ENCODE assay signal across 8 cellular contexts in genomic region chr5:135887447-135887864, GRCh38. TPM values are rescaled to one million over a fixed set of nuclear protein-coding genes. Genes with fewer than 3 reads are reported as not detected.
DNase-seq lines count a peak whose midpoint lies in the region; ATAC-seq and TF ChIP-seq lines count a peak whose summit lies in the region.

No MANE protein-coding gene starts in this region.

- no peaks in the 10 kb centered on the region for H3K79me2 ChIP-seq in DND-41 (ENCODE audit: insufficient read depth, low read length)

- peak overlapping the region; percentile 9 for H3K4me2 ChIP-seq in DND-41 (ENCODE audit: insufficient read depth, low read length)

- TF ChIP-seq CTCF in DND-41 (IDR thresholded peaks at IDR 0.05; ENCODE audit: borderline replicate concordance, extremely low read depth, low read length, poor library complexity, severe bottlenecking): peak; percentile 91
- TF ChIP-seq CTCF in omental fat pad (IDR thresholded peaks at IDR 0.05): peak in 1 of 3 donors; percentile 74
- TF ChIP-seq CTCF in tibial nerve (IDR thresholded peaks at IDR 0.05): peak; percentile 67 to 82 (median 74)

- H3K27me3 ChIP-seq in DND-41 (ENCODE audit: insufficient read depth, low read length, poor library complexity): peaks cover 8% of the 10 kb centered on the region
- H3K27me3 ChIP-seq in tibial nerve: peaks cover 0 to 3% of the 10 kb centered on the region in 2 donors

- H2AFZ ChIP-seq in DND-41 (ENCODE audit: low read depth, low read length): no peak overlapping the region

- DNase-seq in DND-41: peak; percentile 76
- peak in 55 of 76 experiments; percentile 2 to 72 (median 21) for DNase-seq in HUDEP-2 (lab: John Stamatoyannopoulos, UW; ENCODE audit: unreplicated experiment in 76 of 76)
- DNase-seq in OCI-M1 (lab: John Stamatoyannopoulos, UW): peak; percentile 80
- peak; percentile 68 to 76 for DNase-seq in activated T-cell treated with anti-CD3 and anti-CD28 coated beads, Interleukin-2, amount 50 U/mL, for 48 hours
- DNase-seq in fibroblast of the conjunctiva (ENCODE audit: low read depth): peak; percentile 32
- DNase-seq in omental fat pad (ENCODE audit: low spot score): no peak
- peak in 1 of 2 donors; percentile 35 for DNase-seq in tibial nerve (ENCODE audit: low spot score in 2 of 2)

- H3K4me1 ChIP-seq in DND-41 (ENCODE audit: insufficient read depth, low read length): peaks cover 9% of the 10 kb centered on the region
- H3K4me1 ChIP-seq in tibial nerve: peaks cover 0 to 9% (median 0%) of the 10 kb centered on the region in 4 donors

- 14 to 23% methylated on average over 7 to 8 of the region's 8 CpGs for WGBS in tibial nerve, 2 donors

- no peaks in the 10 kb centered on the region for H3K36me3 ChIP-seq in DND-41 (ENCODE audit: insufficient read depth, low read length)
- no peaks in the 10 kb centered on the region for H3K36me3 ChIP-seq in tibial nerve

- H3K9ac ChIP-seq in DND-41 (ENCODE audit: low read depth, low read length): no peak overlapping the region

- H3K27ac ChIP-seq in DND-41 (ENCODE audit: low read length): no peak overlapping the region
- H3K27ac ChIP-seq in tibial nerve: no peak overlapping the region

- ATAC-seq in DND-41 (ENCODE audit: insufficient read depth, low read depth) (peak; percentile 95), GM21526 (IDR thresholded peaks at IDR 0.05; ENCODE audit: low FRiP score, unreplicated experiment) (peak; percentile 83), omental fat pad (ENCODE audit: low FRiP score) (peak; percentile 68)

- H4K20me1 ChIP-seq in DND-41 (ENCODE audit: insufficient read depth, low read length): 0 out of 2 replicates have a peak, but pooled peaks cover 2% of the 10 kb centered on the region

- TF ChIP-seq POLR2A in tibial nerve (IDR thresholded peaks at IDR 0.05): no peak

- H3K4me3 ChIP-seq in DND-41 (ENCODE audit: low read depth in 1 of 2, low read length in 2 of 2) (no peak overlapping the region), tibial nerve (no peak overlapping the region)

- H3K9me3 ChIP-seq in DND-41 (ENCODE audit: insufficient read depth, low read length, severe bottlenecking) (no peaks in the 10 kb centered on the region), tibial nerve (no peaks in the 10 kb centered on the region)

- peak in 1 of 2 donors; percentile 31 for TF ChIP-seq EP300 in tibial nerve (IDR thresholded peaks at IDR 0.05)

RNA-seq across cellular contexts. Expression of gene IL9, which starts 8.2 kb away (rescaled TPM):
- total RNA-seq in omental fat pad: not detected
- total RNA-seq in tibial nerve: not detected

RNA-seq across cellular contexts. Expression of gene SLC25A48, which starts 53.0 kb away (rescaled TPM):
- total RNA-seq in omental fat pad: under 1 TPM in 1 of 4 donors, not detected in 3; 0.32 TPM
- 10 to 100 TPM; 59.4 to 91.2 (median 72.1) TPM for total RNA-seq in tibial nerve

Comparison
In these comparisons a context has a peak if more than half of its experiments do, and no peak if none do; other contexts are left out.
1. RNA of gene SLC25A48, which starts 53.0 kb away (total RNA-seq): 59.4 to 91.2 TPM in tibial nerve; 0.32 TPM in omental fat pad; every median in the first group is over 10 times any median in the second.
2. Peak in every context shown above with its lines, with median percentiles within 50 percentile points of each other: ATAC-seq.